ENCODE assay signal across 8 cellular contexts in genomic region chr4:185573651-185574199, GRCh38. TPM values are rescaled to one million over a fixed set of nuclear protein-coding genes. Genes with fewer than 3 reads are reported as not detected.
DNase-seq lines count a peak whose midpoint lies in the region; ATAC-seq and TF ChIP-seq lines count a peak whose summit lies in the region.

No MANE protein-coding gene starts in this region.

- H3K27ac Mint-ChIP-seq in MCF 10A (ENCODE audit: low read depth, unreplicated experiment): peak overlapping the region; percentile 46
- no peak overlapping the region for H3K27ac Mint-ChIP-seq in effector memory CD8-positive, alpha-beta T cell

- no peak overlapping the region for H3K4me3 ChIP-seq in breast epithelium
- no peak overlapping the region for H3K4me3 ChIP-seq in adipocyte (ENCODE audit: low read length)
- no peak overlapping the region for H3K4me3 ChIP-seq in iPS DF 6.9 (ENCODE audit: low read length)
- H3K4me3 ChIP-seq in aorta (ENCODE audit: low read length in 2 of 2): no peak overlapping the region

- DNase-seq in MCF 10A (ENCODE audit: unreplicated experiment) (peak; percentile 93), breast epithelium (ENCODE audit: low spot score in 2 of 2) (no peak), adipocyte (ENCODE audit: low read depth) (peak; percentile 75), iPS DF 6.9 (ENCODE audit: low read depth, low spot score) (peak; percentile 67), aorta (peak; percentile 71 to 77), SKM-1 treated with dmso at 0.1 percent for 144 hours (lab: John Stamatoyannopoulos, UW; ENCODE audit: unreplicated experiment) (no peak), SKM-1 (lab: John Stamatoyannopoulos, UW; ENCODE audit: unreplicated experiment) (no peak)
- DNase-seq in effector memory CD8-positive, alpha-beta T cell: no peak

- no peaks in the 10 kb centered on the region for H3K9me3 Mint-ChIP-seq in MCF 10A (ENCODE audit: unreplicated experiment)
- no peaks in the 10 kb centered on the region for H3K9me3 Mint-ChIP-seq in effector memory CD8-positive, alpha-beta T cell

- H3K4me3 Mint-ChIP-seq in MCF 10A (ENCODE audit: unreplicated experiment): peak overlapping the region; percentile 69
- H3K4me3 Mint-ChIP-seq in effector memory CD8-positive, alpha-beta T cell: no peak overlapping the region

- H3K27ac ChIP-seq in breast epithelium (no peak overlapping the region), iPS DF 6.9 (ENCODE audit: low read length) (no peak overlapping the region), aorta (ENCODE audit: low read depth in 1 of 2, low read length in 2 of 2) (peak overlapping the region in 1 of 2 donors; percentile 72)

- H3K36me3 Mint-ChIP-seq in MCF 10A (ENCODE audit: insufficient read depth, unreplicated experiment): peaks cover 5% of the 10 kb centered on the region
- H3K36me3 Mint-ChIP-seq in effector memory CD8-positive, alpha-beta T cell (ENCODE audit: insufficient read depth): no peaks in the 10 kb centered on the region

- H3K27me3 Mint-ChIP-seq in MCF 10A (ENCODE audit: insufficient read depth, unreplicated experiment): no peaks in the 10 kb centered on the region
- H3K27me3 Mint-ChIP-seq in effector memory CD8-positive, alpha-beta T cell: peaks cover 38 to 55% of the 10 kb centered on the region in 2 donors

- no peaks in the 10 kb centered on the region for H3K27me3 ChIP-seq in breast epithelium
- H3K27me3 ChIP-seq in adipocyte (replicated peaks; ENCODE audit: control insufficient read depth, insufficient read depth, low read length): no peaks in the 10 kb centered on the region
- no peaks in the 10 kb centered on the region for H3K27me3 ChIP-seq in iPS DF 6.9 (ENCODE audit: control insufficient read depth, insufficient read depth, low read length)
- H3K27me3 ChIP-seq in aorta (ENCODE audit: control insufficient read depth in 1 of 2, insufficient read depth in 2 of 2, low read length in 1 of 2): no peaks in the 10 kb centered on the region

- WGBS in iPS DF 6.9 (ENCODE audit: insufficient coverage, insufficient read length): no CpG with 5 or more reads among the region's 10 CpGs
- WGBS in aorta, 2 donors: 48 to 52% methylated on average over 10 of the region's 10 CpGs

- no peak for TF ChIP-seq POLR2A in breast epithelium (IDR thresholded peaks at IDR 0.05)

- intact Hi-C loops in MCF 10A (cut with micrococcal nuclease) (loop anchor here (1.0 kb wide), 1 partner anchor 102 kb away; the partner anchor contains the start of gene CCDC110), breast epithelium (cut with DNase I; ENCODE audit: low total_unique reads) (no loop called here), aorta (cut with DNase I) (loop anchor here in 1 of 2 donors (5.0 kb wide), 1 partner anchor 36 kb away; the partner anchor contains the start of gene PDLIM3)

- H3K4me1 Mint-ChIP-seq in MCF 10A (ENCODE audit: insufficient read depth, unreplicated experiment): peaks cover 9% of the 10 kb centered on the region
- H3K4me1 Mint-ChIP-seq in effector memory CD8-positive, alpha-beta T cell (ENCODE audit: low read depth in 2 of 2): no peaks in the 10 kb centered on the region

- peak; percentile 71 for ATAC-seq in aorta (ENCODE audit: low FRiP score)
- ATAC-seq in effector memory CD8-positive, alpha-beta T cell (replicated peaks): no peak

- no TSS peak for BruUV-seq in MCF 10A (replicated peaks; lab: Mats Ljungman, UMichigan)

- H3K4me1 ChIP-seq in breast epithelium (no peaks in the 10 kb centered on the region), adipocyte (ENCODE audit: control insufficient read depth, insufficient read depth, low read length) (no peaks in the 10 kb centered on the region), iPS DF 6.9 (ENCODE audit: control insufficient read depth, insufficient read depth, low read length) (no peaks in the 10 kb centered on the region), aorta (ENCODE audit: control insufficient read depth in 1 of 2, insufficient read depth in 2 of 2, low read length in 2 of 2) (peaks cover 0 to 2% of the 10 kb centered on the region in 2 donors)

- H3K9me3 ChIP-seq in breast epithelium (no peaks in the 10 kb centered on the region), adipocyte (ENCODE audit: control insufficient read depth, low read length) (no peaks in the 10 kb centered on the region), iPS DF 6.9 (ENCODE audit: control insufficient read depth, insufficient read depth, low read length) (no peaks in the 10 kb centered on the region), aorta (ENCODE audit: control insufficient read depth, low read length) (no peaks in the 10 kb centered on the region)

- H3K36me3 ChIP-seq in breast epithelium (no peaks in the 10 kb centered on the region), adipocyte (ENCODE audit: control insufficient read depth, insufficient read depth, low read length, severe bottlenecking) (no peaks in the 10 kb centered on the region), iPS DF 6.9 (ENCODE audit: control insufficient read depth, insufficient read depth, low read length) (no peaks in the 10 kb centered on the region), aorta (ENCODE audit: control insufficient read depth in 1 of 2, insufficient read depth in 2 of 2, low read length in 1 of 2) (no peaks in the 10 kb centered on the region)

- no peak for TF ChIP-seq CTCF in MCF 10A (IDR thresholded peaks at IDR 0.05; ENCODE audit: unreplicated experiment)
- no peak for TF ChIP-seq CTCF in breast epithelium (IDR thresholded peaks at IDR 0.05)

- H3K9ac ChIP-seq in adipocyte (ENCODE audit: low read length): no peak overlapping the region

- CTCF ChIA-PET in MCF 10A (lab: Yijun Ruan, JAX): interaction anchor here (0.6 to 1.4 kb wide), 5 partner anchors 9 to 759 kb away, joined by 3 read pairs; no protein-coding TSS in a partner anchor

- POLR2A ChIA-PET in MCF 10A (lab: Yijun Ruan, JAX): interaction anchor here (0.7 to 1.2 kb wide), 3 partner anchors 10 to 263 kb away, joined by 3 read pairs; a partner anchor contains a TSS

RNA-seq across cellular contexts. Expression of gene PDLIM3, which starts 38.4 kb away (rescaled TPM):
- total RNA-seq in MCF 10A (2022) (0.22 and 0.30 TPM in 2 replicates), breast epithelium (100 to 1,000 TPM in 2 of 3 donors, 10 to 100 TPM in 1; 25.3 to 181 (median 175) TPM), aorta (100 to 1,000 TPM; 411 to 805 TPM)
- 100 to 1,000 TPM; 299 to 481 TPM for polyA plus RNA-seq in aorta

Comparison
In these comparisons a context has a peak if more than half of its experiments do, and no peak if none do; other contexts are left out.
1. DNase-seq: peak in MCF 10A (single experiment), adipocyte (single experiment), iPS DF 6.9 (single experiment) and aorta (2 of 2); none in breast epithelium (0 of 2), effector memory CD8-positive, alpha-beta T cell (0 of 3), SKM-1 treated with dmso at 0.1 percent for 144 hours (single experiment) and SKM-1 (single experiment).
2. RNA of gene PDLIM3, which starts 38.4 kb away (total RNA-seq): 411 to 805 TPM in aorta and 25.3 to 181 TPM in breast epithelium; 0.22 to 0.30 TPM in MCF 10A; every median in the first group is over 10 times any median in the second.